ENCODE assay signal across 1 cellular context in genomic region chr2:64922482-64923384, GRCh38.
TF ChIP-seq lines count a peak whose summit lies in the region.

No MANE protein-coding gene starts in this region.

TF ChIP-seq in HepG2, 621 proteins besides CTCF, POLR2A, EP300 and RAD21 (continued from another document and continues in another):
- TF ChIP-seq ZNF841 (CRISPR knock-in tag; IDR thresholded peaks at IDR 0.05; ENCODE audit: borderline replicate concordance) (0 out of 2 replicates have a peak, but pooled peaks have one; percentile 33), ZBTB25 (CRISPR knock-in tag; IDR thresholded peaks at IDR 0.05) (peak; percentile 77; the same call in 1 of the 2 replicates), CBX5 (CRISPR knock-in tag; IDR thresholded peaks at IDR 0.05; ENCODE audit: borderline replicate concordance) (0 out of 2 replicates have a peak, but pooled peaks have one; percentile 42), ELF1 (CRISPR knock-in tag; IDR thresholded peaks at IDR 0.05) (peak; percentile 68; the same call in 1 of the 2 replicates), CEBPB (IDR thresholded peaks at IDR 0.05; ENCODE audit: borderline replicate concordance, low read depth, low read length) (no peak), PCBP2 (optimal IDR thresholded peaks at IDR 0.05; ENCODE audit: low read depth, low read length, poor library complexity, severe bottlenecking) (no peak), BHLHE40 (IDR thresholded peaks at IDR 0.05; ENCODE audit: low read length) (no peak), NFAT5 (CRISPR knock-in tag; IDR thresholded peaks at IDR 0.05) (no peak; the same call in 1 of the 2 replicates), ZKSCAN8 (CRISPR knock-in tag; IDR thresholded peaks at IDR 0.05; ENCODE audit: borderline replicate concordance) (peak; percentile 24; the same call in 1 of the 2 replicates), SNAPC4 (CRISPR knock-in tag; IDR thresholded peaks at IDR 0.05) (peak; percentile 65; the same call in 1 of the 2 replicates), ZNF891 (CRISPR knock-in tag; IDR thresholded peaks at IDR 0.05) (no peak), ZNF431 (CRISPR knock-in tag; IDR thresholded peaks at IDR 0.05; ENCODE audit: borderline replicate concordance, low read depth) (no peak), ZNF441 (CRISPR knock-in tag; IDR thresholded peaks at IDR 0.05; ENCODE audit: borderline replicate concordance) (0 out of 2 replicates have a peak, but pooled peaks have one; percentile 19), ZMYM3 (CRISPR knock-in tag; IDR thresholded peaks at IDR 0.05) (peak; percentile 67; the same call in 1 of the 2 replicates), NKX3-1 (CRISPR knock-in tag; IDR thresholded peaks at IDR 0.05) (peak; percentile 85; the same call in 1 of the 2 replicates), NR0B2 (CRISPR knock-in tag; IDR thresholded peaks at IDR 0.05) (no peak), POLR2G (IDR thresholded peaks at IDR 0.05; ENCODE audit: low read depth, low read length) (no peak), ZNF468 (CRISPR knock-in tag; IDR thresholded peaks at IDR 0.05) (no peak), NFYB (CRISPR knock-in tag; IDR thresholded peaks at IDR 0.05) (peak; percentile 68), CREBL2 (CRISPR knock-in tag; IDR thresholded peaks at IDR 0.05; ENCODE audit: borderline replicate concordance) (no peak), EEA1 (CRISPR knock-in tag; IDR thresholded peaks at IDR 0.05; ENCODE audit: borderline replicate concordance) (no peak), PITX1 (CRISPR knock-in tag; IDR thresholded peaks at IDR 0.05) (no peak), DMTF1 (CRISPR knock-in tag; IDR thresholded peaks at IDR 0.05) (no peak), HOXA5 (CRISPR knock-in tag; IDR thresholded peaks at IDR 0.05) (no peak), NFE2L1 (CRISPR knock-in tag; IDR thresholded peaks at IDR 0.05; ENCODE audit: borderline replicate concordance) (no peak), THAP11 (CRISPR knock-in tag; IDR thresholded peaks at IDR 0.05) (peak; percentile 51), ZFP36L2 (CRISPR knock-in tag; IDR thresholded peaks at IDR 0.05) (no peak), ZNF329 (CRISPR knock-in tag; IDR thresholded peaks at IDR 0.05; ENCODE audit: low read depth) (no peak), DNMT3B (CRISPR knock-in tag; conservative IDR thresholded peaks at IDR 0.05) (no peak; the same call in 1 of the 2 replicates), TMF1 (CRISPR knock-in tag; IDR thresholded peaks at IDR 0.05; ENCODE audit: low read depth) (no peak), ZSCAN5A (CRISPR knock-in tag; IDR thresholded peaks at IDR 0.05; ENCODE audit: borderline replicate concordance) (peak; percentile 94; the same call in 1 of the 2 replicates), ZNF101 (CRISPR knock-in tag; IDR thresholded peaks at IDR 0.05; ENCODE audit: borderline replicate concordance, low read depth) (no peak), HNF1A (IDR thresholded peaks at IDR 0.05; ENCODE audit: low read depth) (no peak), HNF1A (CRISPR knock-in tag; IDR thresholded peaks at IDR 0.05; ENCODE audit: borderline replicate concordance) (no peak), GRHL1 (CRISPR knock-in tag; conservative IDR thresholded peaks at IDR 0.05) (no peak), ZNF670 (CRISPR knock-in tag; IDR thresholded peaks at IDR 0.05; ENCODE audit: borderline replicate concordance) (peak; percentile 45; the same call in 1 of the 2 replicates)
